Comparison of ENCODE assay signal across 15 cellular contexts in genomic region chr12:41940571-41940970, GRCh38.
DNase-seq lines count a peak whose midpoint lies in the region.
"Had no signal": no experiment of that assay in that cellular context is flagged by ENCODE, and none has a peak within 500 bp of the region (broad histone marks: within the 10 kb centered on the region; RNA-seq: fewer than 3 reads in every experiment).

No MANE protein-coding gene starts in this region.

- H2BK12ac ChIP-seq in trophoblast cell (ENCODE audit: low read length), result no peak overlapping the region

- H3K9me3 Mint-ChIP-seq in CD8-positive, alpha-beta memory T cell, result peaks cover 0 to 6% (median 5%) of the 10 kb centered on the region in 5 donors

- no peak overlapping the region for H3K4ac ChIP-seq in trophoblast cell (ENCODE audit: low read depth, low read length)

- no peaks in the 10 kb centered on the region for H3K79me1 ChIP-seq in trophoblast cell (ENCODE audit: low read length)

- H3K27ac Mint-ChIP-seq in CD8-positive, alpha-beta memory T cell, result no peak overlapping the region
- H3K27ac Mint-ChIP-seq: CD14-positive monocyte; CD4-positive, alpha-beta memory T cell; H9 had no signal

- peak; percentile 11 for DNase-seq in COLO829 (ENCODE audit: low spot score)
- DNase-seq in NCI-H187 (lab: John Stamatoyannopoulos, UW), result peak; percentile 51 to 56
- peak; percentile 21 for DNase-seq in epidermal melanocyte (ENCODE audit: insufficient read length, low spot score)
- peak; percentile 15 to 52 for DNase-seq in trophoblast cell
- DNase-seq in SHP77 treated with DMSO at 0.1 percent for 48 hours (lab: John Stamatoyannopoulos, UW), result no peak
- no peak for DNase-seq in effector CD4-positive, alpha-beta T cell
- DNase-seq in CD8-positive, alpha-beta memory T cell, result no peak
- DNase-seq: 8988T; CD4-positive, alpha-beta memory T cell; COR-L47; DMS 273 treated with DMSO at 0.1 percent for 48 hours; GF-D8; H9 had no signal

- H4K8ac ChIP-seq in trophoblast cell (ENCODE audit: low read depth, low read length), result no peak overlapping the region

- H3K36me3 Mint-ChIP-seq in CD8-positive, alpha-beta memory T cell, result no peaks in the 10 kb centered on the region
- H3K36me3 Mint-ChIP-seq: CD14-positive monocyte; CD4-positive, alpha-beta memory T cell had no signal

- POLR2A ChIA-PET in CD8-positive, alpha-beta memory T cell (lab: Charles Lee), result no interaction called here

- no peak overlapping the region for H3K4me2 ChIP-seq in trophoblast cell (ENCODE audit: low read length)
- H3K4me2 ChIP-seq: BLaER1 had no signal

- H3K79me2 ChIP-seq in trophoblast cell (ENCODE audit: control insufficient read depth, insufficient read depth, low read length, poor library complexity), result no peaks in the 10 kb centered on the region

- no peak overlapping the region for H3K14ac ChIP-seq in trophoblast cell (ENCODE audit: low read length)

- no CpG with 5 or more reads among the region's 1 CpG for WGBS in trophoblast cell (ENCODE audit: extremely low coverage, insufficient coverage, insufficient read length)

- no peaks in the 10 kb centered on the region for H3K36me3 ChIP-seq in trophoblast cell (ENCODE audit: control insufficient read depth in 1 of 2, insufficient read depth in 2 of 2, low read length in 2 of 2)
- H3K36me3 ChIP-seq in CD8-positive, alpha-beta memory T cell (ENCODE audit: insufficient read depth, low read length), result no peaks in the 10 kb centered on the region
- H3K36me3 ChIP-seq: BLaER1 had no signal

- H3K4me3 Mint-ChIP-seq in CD8-positive, alpha-beta memory T cell, result no peak overlapping the region
- H3K4me3 Mint-ChIP-seq: CD14-positive monocyte; CD4-positive, alpha-beta memory T cell; H9 had no signal

- no peak overlapping the region for H4K91ac ChIP-seq in trophoblast cell (ENCODE audit: low read depth, low read length)

- no peak overlapping the region for H3K18ac ChIP-seq in trophoblast cell (ENCODE audit: low read length)

- H4K12ac ChIP-seq in trophoblast cell (ENCODE audit: low read depth, low read length), result no peak overlapping the region

- H2BK120ac ChIP-seq in trophoblast cell (ENCODE audit: insufficient read depth, low read length, poor library complexity), result no peak overlapping the region

- no peak overlapping the region for H2AK5ac ChIP-seq in trophoblast cell (ENCODE audit: low read length)

- no peaks in the 10 kb centered on the region for H3K27me3 ChIP-seq in trophoblast cell (ENCODE audit: insufficient read depth, low read length)
- H3K27me3 ChIP-seq in CD8-positive, alpha-beta memory T cell (ENCODE audit: insufficient read depth, low read length, poor library complexity, severe bottlenecking), result no peaks in the 10 kb centered on the region
- H3K27me3 ChIP-seq: BLaER1 had no signal

- no peak overlapping the region for H2BK5ac ChIP-seq in trophoblast cell (ENCODE audit: low read depth, low read length, poor library complexity)

- no peak overlapping the region for H2AFZ ChIP-seq in trophoblast cell (ENCODE audit: insufficient read depth, low read length, poor library complexity)

- peaks cover 2% of the 10 kb centered on the region for H3K9me3 ChIP-seq in trophoblast cell (ENCODE audit: insufficient read depth, low read depth, low read length)
- H3K9me3 ChIP-seq in CD8-positive, alpha-beta memory T cell (ENCODE audit: low read length), result no peaks in the 10 kb centered on the region

- peaks cover 8 to 25% of the 10 kb centered on the region in 2 donors for H3K27me3 Mint-ChIP-seq in CD8-positive, alpha-beta memory T cell

- no peak overlapping the region for H3K9ac ChIP-seq in trophoblast cell (ENCODE audit: low read length)
- H3K9ac ChIP-seq: BLaER1 had no signal

- H3K27ac ChIP-seq in trophoblast cell (ENCODE audit: low read depth, low read length), result no peak overlapping the region
- no peak overlapping the region for H3K27ac ChIP-seq in CD8-positive, alpha-beta memory T cell (ENCODE audit: low read depth, low read length)
- H3K27ac ChIP-seq: BLaER1 had no signal

- no peak overlapping the region for H3K23ac ChIP-seq in trophoblast cell (ENCODE audit: low read length)

- no peaks in the 10 kb centered on the region for H3K4me1 ChIP-seq in trophoblast cell (ENCODE audit: control insufficient read depth in 1 of 2, insufficient read depth in 2 of 2, low read length in 2 of 2)
- H3K4me1 ChIP-seq in CD8-positive, alpha-beta memory T cell (ENCODE audit: insufficient read depth, low read length), result no peaks in the 10 kb centered on the region
- H3K4me1 ChIP-seq: BLaER1 had no signal

- no peaks in the 10 kb centered on the region for H3K4me1 Mint-ChIP-seq in CD8-positive, alpha-beta memory T cell
- H3K4me1 Mint-ChIP-seq: CD4-positive, alpha-beta memory T cell; H9 had no signal

- no peak overlapping the region for H3K4me3 ChIP-seq in trophoblast cell (ENCODE audit: low read depth, low read length)
- no peak overlapping the region for H3K4me3 ChIP-seq in CD8-positive, alpha-beta memory T cell (ENCODE audit: low read length)
- H3K4me3 ChIP-seq: BLaER1 had no signal

- CTCF ChIA-PET in CD8-positive, alpha-beta memory T cell (lab: Charles Lee), result interaction anchor here (0.5 kb wide), 1 partner anchor 919 kb away, joined by 3 read pairs; no protein-coding TSS in a partner anchor

Comparison
In these comparisons a context has a peak if more than half of its experiments do, and no peak if none do; other contexts are left out.
1. DNase-seq: peak in COLO829 (single experiment), NCI-H187 (2 of 2), epidermal melanocyte (single experiment) and trophoblast cell (2 of 2); none in SHP77 treated with DMSO at 0.1 percent for 48 hours (single experiment), effector CD4-positive, alpha-beta T cell (single experiment) and CD8-positive, alpha-beta memory T cell (0 of 5).